Comparison of ENCODE assay signal across 1 cellular context in the genomic region with DNA sequence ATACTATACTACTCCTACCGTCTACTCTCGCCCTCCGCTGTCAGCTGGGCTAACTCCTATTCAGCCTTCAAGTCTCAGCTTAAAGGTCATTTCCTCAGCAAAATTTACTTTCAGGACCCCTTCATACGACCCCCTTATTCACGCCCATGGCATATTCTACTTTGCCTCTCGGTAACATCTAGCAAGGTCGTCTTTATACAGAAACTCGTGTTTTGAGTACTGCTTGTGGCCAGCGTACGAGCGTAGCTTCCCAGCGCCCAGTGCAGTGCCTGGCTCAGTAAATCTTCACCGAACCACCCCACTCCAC.
TF ChIP-seq lines count a peak whose summit lies in the region.

No MANE protein-coding gene starts in this region.

TF ChIP-seq in H1, 55 proteins besides CTCF, POLR2A, EP300 and RAD21:
- no peak for TF ChIP-seq EGR1 (IDR thresholded peaks at IDR 0.05; ENCODE audit: borderline replicate concordance, low read depth, low read length)
- TF ChIP-seq TEAD4 (IDR thresholded peaks at IDR 0.05; ENCODE audit: low read depth, low read length), result no peak
- TF ChIP-seq CTBP2 (IDR thresholded peaks at IDR 0.05; ENCODE audit: borderline replicate concordance, insufficient read depth, insufficient read length, low read length), result no peak
- TF ChIP-seq, protein P1, sequence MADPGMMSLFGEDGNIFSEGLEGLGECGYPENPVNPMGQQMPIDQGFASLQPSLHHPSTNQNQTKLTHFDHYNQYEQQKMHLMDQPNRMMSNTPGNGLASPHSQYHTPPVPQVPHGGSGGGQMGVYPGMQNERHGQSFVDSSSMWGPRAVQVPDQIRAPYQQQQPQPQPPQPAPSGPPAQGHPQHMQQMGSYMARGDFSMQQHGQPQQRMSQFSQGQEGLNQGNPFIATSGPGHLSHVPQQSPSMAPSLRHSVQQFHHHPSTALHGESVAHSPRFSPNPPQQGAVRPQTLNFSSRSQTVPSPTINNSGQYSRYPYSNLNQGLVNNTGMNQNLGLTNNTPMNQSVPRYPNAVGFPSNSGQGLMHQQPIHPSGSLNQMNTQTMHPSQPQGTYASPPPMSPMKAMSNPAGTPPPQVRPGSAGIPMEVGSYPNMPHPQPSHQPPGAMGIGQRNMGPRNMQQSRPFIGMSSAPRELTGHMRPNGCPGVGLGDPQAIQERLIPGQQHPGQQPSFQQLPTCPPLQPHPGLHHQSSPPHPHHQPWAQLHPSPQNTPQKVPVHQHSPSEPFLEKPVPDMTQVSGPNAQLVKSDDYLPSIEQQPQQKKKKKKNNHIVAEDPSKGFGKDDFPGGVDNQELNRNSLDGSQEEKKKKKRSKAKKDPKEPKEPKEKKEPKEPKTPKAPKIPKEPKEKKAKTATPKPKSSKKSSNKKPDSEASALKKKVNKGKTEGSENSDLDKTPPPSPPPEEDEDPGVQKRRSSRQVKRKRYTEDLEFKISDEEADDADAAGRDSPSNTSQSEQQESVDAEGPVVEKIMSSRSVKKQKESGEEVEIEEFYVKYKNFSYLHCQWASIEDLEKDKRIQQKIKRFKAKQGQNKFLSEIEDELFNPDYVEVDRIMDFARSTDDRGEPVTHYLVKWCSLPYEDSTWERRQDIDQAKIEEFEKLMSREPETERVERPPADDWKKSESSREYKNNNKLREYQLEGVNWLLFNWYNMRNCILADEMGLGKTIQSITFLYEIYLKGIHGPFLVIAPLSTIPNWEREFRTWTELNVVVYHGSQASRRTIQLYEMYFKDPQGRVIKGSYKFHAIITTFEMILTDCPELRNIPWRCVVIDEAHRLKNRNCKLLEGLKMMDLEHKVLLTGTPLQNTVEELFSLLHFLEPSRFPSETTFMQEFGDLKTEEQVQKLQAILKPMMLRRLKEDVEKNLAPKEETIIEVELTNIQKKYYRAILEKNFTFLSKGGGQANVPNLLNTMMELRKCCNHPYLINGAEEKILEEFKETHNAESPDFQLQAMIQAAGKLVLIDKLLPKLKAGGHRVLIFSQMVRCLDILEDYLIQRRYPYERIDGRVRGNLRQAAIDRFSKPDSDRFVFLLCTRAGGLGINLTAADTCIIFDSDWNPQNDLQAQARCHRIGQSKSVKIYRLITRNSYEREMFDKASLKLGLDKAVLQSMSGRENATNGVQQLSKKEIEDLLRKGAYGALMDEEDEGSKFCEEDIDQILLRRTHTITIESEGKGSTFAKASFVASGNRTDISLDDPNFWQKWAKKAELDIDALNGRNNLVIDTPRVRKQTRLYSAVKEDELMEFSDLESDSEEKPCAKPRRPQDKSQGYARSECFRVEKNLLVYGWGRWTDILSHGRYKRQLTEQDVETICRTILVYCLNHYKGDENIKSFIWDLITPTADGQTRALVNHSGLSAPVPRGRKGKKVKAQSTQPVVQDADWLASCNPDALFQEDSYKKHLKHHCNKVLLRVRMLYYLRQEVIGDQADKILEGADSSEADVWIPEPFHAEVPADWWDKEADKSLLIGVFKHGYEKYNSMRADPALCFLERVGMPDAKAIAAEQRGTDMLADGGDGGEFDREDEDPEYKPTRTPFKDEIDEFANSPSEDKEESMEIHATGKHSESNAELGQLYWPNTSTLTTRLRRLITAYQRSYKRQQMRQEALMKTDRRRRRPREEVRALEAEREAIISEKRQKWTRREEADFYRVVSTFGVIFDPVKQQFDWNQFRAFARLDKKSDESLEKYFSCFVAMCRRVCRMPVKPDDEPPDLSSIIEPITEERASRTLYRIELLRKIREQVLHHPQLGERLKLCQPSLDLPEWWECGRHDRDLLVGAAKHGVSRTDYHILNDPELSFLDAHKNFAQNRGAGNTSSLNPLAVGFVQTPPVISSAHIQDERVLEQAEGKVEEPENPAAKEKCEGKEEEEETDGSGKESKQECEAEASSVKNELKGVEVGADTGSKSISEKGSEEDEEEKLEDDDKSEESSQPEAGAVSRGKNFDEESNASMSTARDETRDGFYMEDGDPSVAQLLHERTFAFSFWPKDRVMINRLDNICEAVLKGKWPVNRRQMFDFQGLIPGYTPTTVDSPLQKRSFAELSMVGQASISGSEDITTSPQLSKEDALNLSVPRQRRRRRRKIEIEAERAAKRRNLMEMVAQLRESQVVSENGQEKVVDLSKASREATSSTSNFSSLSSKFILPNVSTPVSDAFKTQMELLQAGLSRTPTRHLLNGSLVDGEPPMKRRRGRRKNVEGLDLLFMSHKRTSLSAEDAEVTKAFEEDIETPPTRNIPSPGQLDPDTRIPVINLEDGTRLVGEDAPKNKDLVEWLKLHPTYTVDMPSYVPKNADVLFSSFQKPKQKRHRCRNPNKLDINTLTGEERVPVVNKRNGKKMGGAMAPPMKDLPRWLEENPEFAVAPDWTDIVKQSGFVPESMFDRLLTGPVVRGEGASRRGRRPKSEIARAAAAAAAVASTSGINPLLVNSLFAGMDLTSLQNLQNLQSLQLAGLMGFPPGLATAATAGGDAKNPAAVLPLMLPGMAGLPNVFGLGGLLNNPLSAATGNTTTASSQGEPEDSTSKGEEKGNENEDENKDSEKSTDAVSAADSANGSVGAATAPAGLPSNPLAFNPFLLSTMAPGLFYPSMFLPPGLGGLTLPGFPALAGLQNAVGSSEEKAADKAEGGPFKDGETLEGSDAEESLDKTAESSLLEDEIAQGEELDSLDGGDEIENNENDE (IDR thresholded peaks at IDR 0.05; ENCODE audit: insufficient replicate concordance, low read length), result no peak
- TF ChIP-seq POLR2AphosphoS5 (IDR thresholded peaks at IDR 0.05; ENCODE audit: low read depth, low read length), result no peak
- TF ChIP-seq TAF7 (optimal IDR thresholded peaks at IDR 0.05; ENCODE audit: borderline replicate concordance, low read depth, low read length), result no peak
- TF ChIP-seq SIRT6 (IDR thresholded peaks at IDR 0.05; ENCODE audit: low read length), result no peak
- no peak for TF ChIP-seq ZNF274 (IDR thresholded peaks at IDR 0.05; ENCODE audit: borderline replicate concordance, extremely low read depth, low read length)
- no peak for TF ChIP-seq JUND (IDR thresholded peaks at IDR 0.05; ENCODE audit: low read length)
- TF ChIP-seq MAFK (IDR thresholded peaks at IDR 0.05; ENCODE audit: low read depth, low read length), result no peak
- no peak for TF ChIP-seq CBX5 (IDR thresholded peaks at IDR 0.05; ENCODE audit: low read depth, low read length)
- TF ChIP-seq HDAC2 (IDR thresholded peaks at IDR 0.05; ENCODE audit: borderline replicate concordance in 1 of 2, low read depth in 2 of 2, low read length in 2 of 2), result no peak
- no peak for TF ChIP-seq CREB1 (IDR thresholded peaks at IDR 0.05)
- no peak for TF ChIP-seq SIX5 (IDR thresholded peaks at IDR 0.05; ENCODE audit: low read depth, low read length)
